ENCODE assay signal across 19 cellular contexts in the genomic region with DNA sequence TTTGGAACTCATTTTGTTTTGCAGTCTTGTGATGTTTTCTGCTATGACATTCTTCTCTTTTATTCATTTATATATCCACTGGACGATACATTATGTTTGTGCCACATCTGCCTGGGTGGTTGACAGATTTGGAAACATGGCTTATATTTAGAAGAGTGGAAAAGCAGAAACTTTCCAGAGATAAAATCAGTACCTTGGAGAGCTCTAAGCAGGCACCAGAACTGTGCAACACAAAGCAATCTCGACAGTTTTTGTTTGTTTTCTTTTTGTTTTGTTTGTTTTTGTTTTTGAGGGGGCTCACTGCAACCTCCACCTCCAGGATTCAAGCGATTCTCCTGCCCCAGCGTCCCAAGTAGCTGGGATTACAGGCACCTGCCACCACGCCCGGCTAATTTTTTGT. TPM values are rescaled to one million over a fixed set of nuclear protein-coding genes. Genes with fewer than 3 reads are reported as not detected.
A peak's percentile ranks its signal among the peaks of the same experiment; 100 is the strongest.
DNase-seq lines count a peak whose midpoint lies in the region; ATAC-seq and TF ChIP-seq lines count a peak whose summit lies in the region.
"Had no signal": no experiment of that assay in that cellular context is flagged by ENCODE, and none has a peak within 500 bp of the region (broad histone marks: within the 10 kb centered on the region; RNA-seq: fewer than 3 reads in every experiment).

No MANE protein-coding gene starts in this region.

- H3K4me3 ChIP-seq in fibroblast of the aortic adventitia (ENCODE audit: low read depth, low read length), result no peak overlapping the region
- H3K4me3 ChIP-seq: heart left ventricle, left lung, PC-9, vagina had no signal

- DNase-seq in ACHN (peak; percentile 3), HEK293T (ENCODE audit: extremely low spot score) (peak; percentile 13), SK-MEL-5 (ENCODE audit: low read depth, low spot score) (peak; percentile 1), fibroblast of the aortic adventitia (ENCODE audit: low read depth) (peak; percentile 28), AML-193 (lab: John Stamatoyannopoulos, UW) (no peak), NCI-H128 (lab: John Stamatoyannopoulos, UW; ENCODE audit: unreplicated experiment) (no peak)
- no peak for DNase-seq in activated naive CD4-positive, alpha-beta T cell treated with Interleukin-2 at 50 U/mL for 16 hours
- DNase-seq: activated CD4-positive, alpha-beta T cell treated with anti-CD3 and anti-CD28 coated beads, Interleukin-2, amount 10 ng/mL, durations not matched to agents 7 days and 5 days; aorta; DMS79; heart left ventricle; left lung; NCI-H446 treated with DMSO at 0.1 percent for 48 hours; PC-9; stimulated activated naive CD8-positive, alpha-beta T cell treated with anti-CD3 and anti-CD28 coated beads, Interleukin-15, Interleukin-2, amounts not matched to agents 100 U/mL and 50 U/mL, for 24 hours had no signal

- POLR2A ChIA-PET in HEK293T (lab: Yijun Ruan, JAX), result no interaction called here

- CTCF ChIA-PET in HEK293T (lab: Yijun Ruan, JAX), result no interaction called here

- TF ChIP-seq CTCF in fibroblast of the aortic adventitia (IDR thresholded peaks at IDR 0.05; ENCODE audit: insufficient read depth, low read length), result no peak

- ATAC-seq in GM21737 (IDR thresholded peaks at IDR 0.05; ENCODE audit: unreplicated experiment), result no peak
- ATAC-seq: heart left ventricle; left lung; sciatic nerve; stimulated activated naive CD8-positive, alpha-beta T cell treated with anti-CD3 and anti-CD28 coated beads, Interleukin-15, Interleukin-2, amounts not matched to agents 100 U/mL and 50 U/mL, for 24 hours had no signal

- in situ Hi-C loops in ACHN (cut with HindIII; ENCODE audit: low pct_ligation_motif_present, low pct_unique_long_range_greater_than_20kb, low sequenced_read_pairs) (no loop called here), SK-MEL-5 (cut with HindIII; ENCODE audit: low pct_unique_long_range_greater_than_20kb, low sequenced_read_pairs) (no loop called here)

TF ChIP-seq in HEK293T, 16 proteins besides CTCF, POLR2A, EP300 and RAD21:
- TF ChIP-seq NFRKB (IDR thresholded peaks at IDR 0.05), result no peak
- no peak for TF ChIP-seq SP1 (IDR thresholded peaks at IDR 0.05)
- no peak for TF ChIP-seq FOXM1 (IDR thresholded peaks at IDR 0.05; ENCODE audit: borderline replicate concordance)
- TF ChIP-seq, protein P1, sequence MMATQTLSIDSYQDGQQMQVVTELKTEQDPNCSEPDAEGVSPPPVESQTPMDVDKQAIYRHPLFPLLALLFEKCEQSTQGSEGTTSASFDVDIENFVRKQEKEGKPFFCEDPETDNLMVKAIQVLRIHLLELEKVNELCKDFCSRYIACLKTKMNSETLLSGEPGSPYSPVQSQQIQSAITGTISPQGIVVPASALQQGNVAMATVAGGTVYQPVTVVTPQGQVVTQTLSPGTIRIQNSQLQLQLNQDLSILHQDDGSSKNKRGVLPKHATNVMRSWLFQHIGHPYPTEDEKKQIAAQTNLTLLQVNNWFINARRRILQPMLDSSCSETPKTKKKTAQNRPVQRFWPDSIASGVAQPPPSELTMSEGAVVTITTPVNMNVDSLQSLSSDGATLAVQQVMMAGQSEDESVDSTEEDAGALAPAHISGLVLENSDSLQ (IDR thresholded peaks at IDR 0.05), result no peak

RNA-seq across cellular contexts. Expression of a gene that starts 45.5 kb away (rescaled TPM):
- not detected in 2 replicates for total RNA-seq in SK-MEL-5 (2014; rRNA removed; shearing (Covaris generic))
- 0.24 TPM in 1 of 2 replicates, not detected in the other for polyA plus RNA-seq in SK-MEL-5 (2015; cell fraction: cytosol; rRNA removed)
- 0.07 TPM in 1 of 2 replicates, not detected in the other for polyA plus RNA-seq in SK-MEL-5 (2015; cell fraction: nucleus; rRNA removed)
- 0.18 TPM in 1 of 2 replicates, not detected in the other for total RNA-seq in fibroblast of the aortic adventitia (ENCODE audit: low replicate concordance)
- total RNA-seq: activated CD4-positive, alpha-beta T cell treated with anti-CD3 and anti-CD28 coated beads, Interleukin-2, amount 10 ng/mL, durations not matched to agents 7 days and 5 days; T-helper 2 cell treated with Interferon-gamma antibody and Interleukin-4, amounts not matched to agents 100 ng/mL and 5 ng/mL, for 36 hours had no signal

Comparison
In these comparisons a context has a peak if more than half of its experiments do, and no peak if none do; other contexts are left out.
1. DNase-seq: peak in ACHN (single experiment), HEK293T (single experiment), SK-MEL-5 (single experiment) and fibroblast of the aortic adventitia (single experiment); none in AML-193 (0 of 2), activated naive CD4-positive, alpha-beta T cell treated with Interleukin-2 at 50 U/mL for 16 hours (single experiment) and NCI-H128 (single experiment).